In the genomic region with DNA sequence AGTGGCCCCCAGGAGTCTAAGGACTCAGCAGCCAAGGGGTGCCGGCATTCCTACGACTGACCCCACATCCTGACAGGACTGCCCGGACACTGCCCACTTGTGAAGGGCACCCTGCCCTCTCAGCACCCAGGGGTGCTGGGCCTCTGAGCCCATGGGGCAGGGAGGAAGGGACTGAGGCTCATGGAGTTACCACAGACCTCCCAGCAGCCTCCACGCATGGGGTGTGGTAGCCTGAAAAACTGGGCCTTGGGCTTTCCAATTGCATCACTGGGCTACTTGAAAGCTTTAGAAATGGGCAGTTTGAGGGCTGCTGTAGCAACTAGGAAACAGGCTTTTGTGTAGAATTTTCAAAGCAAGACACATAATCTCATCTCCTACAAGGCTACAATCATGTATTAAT, we compare ENCODE assay signal across 14 cellular contexts. TPM values are rescaled to one million over a fixed set of nuclear protein-coding genes. Genes with fewer than 3 reads are reported as not detected.
DNase-seq lines count a peak whose midpoint lies in the region; ATAC-seq and TF ChIP-seq lines count a peak whose summit lies in the region.
"Had no signal": no experiment of that assay in that cellular context is flagged by ENCODE, and none has a peak within 500 bp of the region (broad histone marks: within the 10 kb centered on the region; RNA-seq: fewer than 3 reads in every experiment).

No MANE protein-coding gene starts in this region.

- 29 to 66% (median 60%) methylated on average over 1 to 4 of the region's 4 CpGs; no CpG with 5 or more reads in 1 of the 5 donors for WGBS in spleen, 5 donors

- DNase-seq in HL-60 (ENCODE audit: low read depth in 1 of 2, low spot score in 1 of 2): peak in 1 of 2 experiments; percentile 86
- no peak for DNase-seq in brain microvascular endothelial cell
- no peak for DNase-seq in left ventricle myocardium superior
- no peak for DNase-seq in spleen
- no peak for DNase-seq in GM10248 (ENCODE audit: extremely low spot score)
- no peak for DNase-seq in SHP77 treated with DMSO at 0.1 percent for 48 hours (lab: John Stamatoyannopoulos, UW)
- no peak for DNase-seq in activated T-cell treated with anti-CD3 and anti-CD28 coated beads, Interleukin-2, amount 50 U/mL, for 4 hours
- DNase-seq: activated CD4-positive, CD25-positive, alpha-beta regulatory T cell treated with anti-CD3 and anti-CD28 coated beads, Interleukin-2, amount 50 U/mL, for 72 hours; central memory CD4-positive, alpha-beta T cell; COR-L47; midbrain; right lobe of liver; SJCRH30 had no signal

- H3K27me3 ChIP-seq in HL-60 (ENCODE audit: insufficient read depth, poor library complexity, severe bottlenecking): no peaks in the 10 kb centered on the region
- no peaks in the 10 kb centered on the region for H3K27me3 ChIP-seq in brain microvascular endothelial cell (replicated peaks)
- H3K27me3 ChIP-seq in spleen (replicated peaks in 1 of 7): no peaks in the 10 kb centered on the region
- H3K27me3 ChIP-seq: right lobe of liver, SJCRH30 had no signal

- TF ChIP-seq CTCF in HL-60 (IDR thresholded peaks at IDR 0.05; ENCODE audit: insufficient read depth, low read length): no peak
- no peak for TF ChIP-seq CTCF in brain microvascular endothelial cell (IDR thresholded peaks at IDR 0.05; ENCODE audit: low read depth, low read length, missing control alignments)
- TF ChIP-seq CTCF in spleen (IDR thresholded peaks at IDR 0.05 in 8 of 11, conservative IDR thresholded peaks at IDR 0.05 in 3 of 11): no peak
- TF ChIP-seq CTCF in GM10248 (IDR thresholded peaks at IDR 0.05; ENCODE audit: control extremely low read depth, extremely low read depth, low read depth, missing control alignments): no peak

- peaks cover 21% of the 10 kb centered on the region for H3K36me3 Mint-ChIP-seq in activated T-cell treated with anti-CD3 and anti-CD28 coated beads, Interleukin-2, amount 50 U/mL, for 4 hours (ENCODE audit: insufficient read depth)

- H3K4me1 Mint-ChIP-seq in activated T-cell treated with anti-CD3 and anti-CD28 coated beads, Interleukin-2, amount 50 U/mL, for 4 hours (ENCODE audit: low read depth): peaks cover 11% of the 10 kb centered on the region

- H3K27ac ChIP-seq in HL-60 (replicated peaks) (peak overlapping the region; percentile 88), brain microvascular endothelial cell (peak overlapping the region; percentile 38), spleen (peak overlapping the region in 7 of 8 donors; percentile 10 to 86 (median 39))
- H3K27ac ChIP-seq: right lobe of liver, SJCRH30 had no signal

- in situ Hi-C loops in brain microvascular endothelial cell (cut with HindIII; ENCODE audit: low pct_ligation_motif_present, low sequenced_read_pairs): no loop called here

- CTCF ChIA-PET in GM10248 (lab: Yijun Ruan, JAX): interaction anchor here (1.0 to 1.5 kb wide), 4 partner anchors 9 to 46 kb away, joined by 3 to 6 read pairs (median 3); no protein-coding TSS in a partner anchor

- H3K9me3 Mint-ChIP-seq in activated T-cell treated with anti-CD3 and anti-CD28 coated beads, Interleukin-2, amount 50 U/mL, for 4 hours: no peaks in the 10 kb centered on the region

- peaks cover 8 to 97% (median 60%) of the 10 kb centered on the region in 6 donors for H3K4me1 ChIP-seq in spleen
- H3K4me1 ChIP-seq: SJCRH30 had no signal

- ATAC-seq in left ventricle myocardium superior (peak; percentile 8), HG03342 (IDR thresholded peaks at IDR 0.05; ENCODE audit: unreplicated experiment) (no peak)
- ATAC-seq in activated T-cell treated with anti-CD3 and anti-CD28 coated beads, Interleukin-2, amount 50 U/mL, for 4 hours: no peak
- ATAC-seq: right lobe of liver had no signal

- H3K27me3 Mint-ChIP-seq in activated T-cell treated with anti-CD3 and anti-CD28 coated beads, Interleukin-2, amount 50 U/mL, for 4 hours (ENCODE audit: low read depth): no peaks in the 10 kb centered on the region

- H3K36me3 ChIP-seq in brain microvascular endothelial cell (replicated peaks) (peaks cover 48% of the 10 kb centered on the region), spleen (peaks cover 3 to 81% (median 45%) of the 10 kb centered on the region in 6 donors)

- POLR2A ChIA-PET in GM10248 (lab: Yijun Ruan, JAX): no interaction called here

- H3K4me3 ChIP-seq in HL-60 (replicated peaks; ENCODE audit: insufficient read depth, low read length) (no peak overlapping the region), brain microvascular endothelial cell (ENCODE audit: low read depth, low read length) (no peak overlapping the region), spleen (no peak overlapping the region)
- H3K4me3 ChIP-seq: right lobe of liver, SJCRH30 had no signal

- H3K9me3 ChIP-seq in spleen: peaks cover 0 to 4% (median 0%) of the 10 kb centered on the region in 8 donors
- H3K9me3 ChIP-seq: right lobe of liver, SJCRH30 had no signal

- H3K4me3 Mint-ChIP-seq in activated T-cell treated with anti-CD3 and anti-CD28 coated beads, Interleukin-2, amount 50 U/mL, for 4 hours: no peak overlapping the region

- no peak for TF ChIP-seq POLR2A in spleen (IDR thresholded peaks at IDR 0.05)

- intact Hi-C loops in left ventricle myocardium superior (cut with micrococcal nuclease): no loop called here
- intact Hi-C loops in spleen (cut with DNase I; ENCODE audit: low total_unique reads): no loop called here

RNA-seq across cellular contexts. Expression of gene TKT, which starts 13.2 kb away (rescaled TPM):
- total RNA-seq in left ventricle myocardium superior: 41.6 TPM
- total RNA-seq in spleen: 100 to 1,000 TPM; 253 to 490 (median 287) TPM
- polyA plus RNA-seq in spleen: 100 to 1,000 TPM; 110 to 195 (median 137) TPM
- 100 to 1,000 TPM; 287 to 334 (median 331) TPM for total RNA-seq in activated T-cell treated with anti-CD3 and anti-CD28 coated beads, Interleukin-2, amount 50 U/mL, for 4 hours

Comparison
In these comparisons a context has a peak if more than half of its experiments do, and no peak if none do; other contexts are left out.
1. H3K27ac ChIP-seq: peak in every context shown above with its lines; median percentile 88 in HL-60; 39 in spleen; 38 in brain microvascular endothelial cell.